29 cellular contexts compared by ENCODE assay signal in genomic region chr3:172840463-172840862, GRCh38.
"Had no signal": no experiment of that assay in that cellular context is flagged by ENCODE, and none has a peak within 500 bp of the region (broad histone marks: within the 10 kb centered on the region; RNA-seq: fewer than 3 reads in every experiment).

No MANE protein-coding gene starts in this region.

- H3K9me3 Mint-ChIP-seq: stimulated activated effector memory CD8-positive, alpha-beta T cell treated with anti-CD3 and anti-CD28 coated beads, Interleukin-12 subunit alpha, Interleukin-12 subunit beta, amount 100 ng/mL, for 72 hours; stimulated activated naive B cell treated with anti-CD40 and anti-IgM and Interleukin-4, amounts not matched to agents 10 μg/mL and 1 μg/mL and 100 μg/mL, for 72 hours; stimulated activated naive CD8-positive, alpha-beta T cell treated with anti-CD3 and anti-CD28 coated beads, Interleukin-15, Interleukin-2, amounts not matched to agents 100 ng/mL and 50 ng/mL, for 24 hours had no signal

- ATAC-seq: stimulated activated effector memory CD8-positive, alpha-beta T cell treated with anti-CD3 and anti-CD28 coated beads, Interleukin-12 subunit alpha, Interleukin-12 subunit beta, amount 100 ng/mL, for 72 hours; stimulated activated memory B cell treated with anti-CD40 and anti-IgM and Interleukin-4, amounts not matched to agents 10 μg/mL and 1 μg/mL and 100 μg/mL, for 72 hours; stimulated activated naive B cell treated with anti-CD40 and anti-IgM and Interleukin-4, amounts not matched to agents 10 μg/mL and 1 μg/mL and 100 μg/mL, for 72 hours; stimulated activated naive CD8-positive, alpha-beta T cell treated with anti-CD3 and anti-CD28 coated beads, Interleukin-15, amount 100 ng/mL, for 72 hours; stimulated activated naive CD8-positive, alpha-beta T cell treated with anti-CD3 and anti-CD28 coated beads, Interleukin-15, Interleukin-2, amounts not matched to agents 100 U/mL and 50 U/mL, for 24 hours; upper lobe of right lung had no signal

- H3K4me3 ChIP-seq: stomach, suprapubic skin, testis, thoracic aorta, thyroid gland, tibial artery, tibial nerve, transverse colon, upper lobe of left lung, upper lobe of right lung, uterus, vagina had no signal

- H3K27me3 ChIP-seq: stomach, suprapubic skin, testis, thyroid gland, tibial artery, tibial nerve, transverse colon, upper lobe of left lung, upper lobe of right lung, uterus, vagina had no signal

- FAIRE-seq: urothelium cell line had no signal

- H3K36me3 ChIP-seq: stomach, suprapubic skin, thoracic aorta, thyroid gland, tibial artery, tibial nerve, transverse colon, upper lobe of left lung, upper lobe of right lung, uterus, vagina had no signal

- H3K4me3 Mint-ChIP-seq: stimulated activated effector memory CD8-positive, alpha-beta T cell treated with anti-CD3 and anti-CD28 coated beads, Interleukin-12 subunit alpha, Interleukin-12 subunit beta, amount 100 ng/mL, for 72 hours; stimulated activated memory B cell treated with anti-CD40 and anti-IgM and Interleukin-4, amounts not matched to agents 10 μg/mL and 1 μg/mL and 100 μg/mL, for 72 hours; stimulated activated naive B cell treated with anti-CD40 and anti-IgM and Interleukin-4, amounts not matched to agents 10 μg/mL and 1 μg/mL and 100 μg/mL, for 72 hours; stimulated activated naive CD8-positive, alpha-beta T cell treated with anti-CD3 and anti-CD28 coated beads, Interleukin-15, amount 100 ng/mL, for 72 hours; stimulated activated naive CD8-positive, alpha-beta T cell treated with anti-CD3 and anti-CD28 coated beads, Interleukin-15, Interleukin-2, amounts not matched to agents 100 ng/mL and 50 ng/mL, for 24 hours; type B pancreatic cell had no signal

- H3K9me3 ChIP-seq: stomach, suprapubic skin, testis, thoracic aorta, thyroid gland, tibial artery, tibial nerve, transverse colon, upper lobe of left lung, upper lobe of right lung, uterus, vagina had no signal

- H3K27ac ChIP-seq: suprapubic skin, testis, thoracic aorta, thyroid gland, tibial artery, tibial nerve, transverse colon, upper lobe of left lung, upper lobe of right lung, uterus, vagina had no signal

- H3K27ac Mint-ChIP-seq: stimulated activated effector memory CD8-positive, alpha-beta T cell treated with anti-CD3 and anti-CD28 coated beads, Interleukin-12 subunit alpha, Interleukin-12 subunit beta, amount 100 ng/mL, for 72 hours; stimulated activated memory B cell treated with anti-CD40 and anti-IgM and Interleukin-4, amounts not matched to agents 10 μg/mL and 1 μg/mL and 100 μg/mL, for 72 hours; stimulated activated naive B cell treated with anti-CD40 and anti-IgM and Interleukin-4, amounts not matched to agents 10 μg/mL and 1 μg/mL and 100 μg/mL, for 72 hours; stimulated activated naive CD8-positive, alpha-beta T cell treated with anti-CD3 and anti-CD28 coated beads, Interleukin-15, amount 100 ng/mL, for 72 hours; stimulated activated naive CD8-positive, alpha-beta T cell treated with anti-CD3 and anti-CD28 coated beads, Interleukin-15, Interleukin-2, amounts not matched to agents 100 ng/mL and 50 ng/mL, for 24 hours; type B pancreatic cell had no signal

- H3K4me1 Mint-ChIP-seq: stimulated activated effector memory CD8-positive, alpha-beta T cell treated with anti-CD3 and anti-CD28 coated beads, Interleukin-12 subunit alpha, Interleukin-12 subunit beta, amount 100 ng/mL, for 72 hours; stimulated activated memory B cell treated with anti-CD40 and anti-IgM and Interleukin-4, amounts not matched to agents 10 μg/mL and 1 μg/mL and 100 μg/mL, for 72 hours; stimulated activated naive B cell treated with anti-CD40 and anti-IgM and Interleukin-4, amounts not matched to agents 10 μg/mL and 1 μg/mL and 100 μg/mL, for 72 hours; stimulated activated naive CD8-positive, alpha-beta T cell treated with anti-CD3 and anti-CD28 coated beads, Interleukin-15, amount 100 ng/mL, for 72 hours had no signal

- H3K36me3 Mint-ChIP-seq: stimulated activated effector memory CD8-positive, alpha-beta T cell treated with anti-CD3 and anti-CD28 coated beads, Interleukin-12 subunit alpha, Interleukin-12 subunit beta, amount 100 ng/mL, for 72 hours; stimulated activated memory B cell treated with anti-CD40 and anti-IgM and Interleukin-4, amounts not matched to agents 10 μg/mL and 1 μg/mL and 100 μg/mL, for 72 hours; stimulated activated naive B cell treated with anti-CD40 and anti-IgM and Interleukin-4, amounts not matched to agents 10 μg/mL and 1 μg/mL and 100 μg/mL, for 72 hours; type B pancreatic cell had no signal

- DNase-seq: stimulated activated CD4-positive, alpha-beta T cell treated with anti-CD3 and anti-CD28 coated beads, Interleukin-2, amount 100 ng/mL, for 48 hours; stimulated activated CD4-positive, alpha-beta T cell treated with anti-CD3 and anti-CD28 coated beads, Interleukin-4, amount 100 ng/mL, for 1 hour; stimulated activated CD4-positive, alpha-beta T cell treated with anti-CD3 and anti-CD28 coated beads, Interleukin-4, amount 100 ng/mL, for 24 hours; stimulated activated CD4-positive, alpha-beta T cell treated with anti-CD3 and anti-CD28 coated beads, Interleukin-4, amount 100 ng/mL, for 4 hours; stimulated activated CD8-positive, alpha-beta memory T cell treated with anti-CD3 and anti-CD28 coated beads, Interleukin-4, amount 100 ng/mL, for 48 hours; stimulated activated naive B cell treated with anti-CD40 and anti-IgM and Interleukin-4, amounts not matched to agents 10 μg/mL and 1 μg/mL and 100 μg/mL, for 72 hours; stimulated activated naive CD4-positive, alpha-beta T cell; stimulated activated naive CD4-positive, alpha-beta T cell treated with Interleukin-2 at 50 U/mL for 16 hours; stimulated activated naive CD8-positive, alpha-beta T cell treated with anti-CD3 and anti-CD28 coated beads, Interleukin-15, amount 100 ng/mL, for 72 hours; stimulated activated naive CD8-positive, alpha-beta T cell treated with anti-CD3 and anti-CD28 coated beads, Interleukin-15, Interleukin-2, amounts not matched to agents 100 U/mL and 50 U/mL, for 24 hours; stomach; substantia nigra; testis; thyroid gland; tibial artery; transverse colon; trophoblast cell; upper lobe of left lung; upper lobe of right lung; uterus had no signal

- H3K4me1 ChIP-seq: suprapubic skin, testis, thyroid gland, tibial artery, tibial nerve, transverse colon, upper lobe of left lung, upper lobe of right lung, uterus, vagina had no signal
